ENCODE assay signal across 2 cellular contexts in the genomic region with DNA sequence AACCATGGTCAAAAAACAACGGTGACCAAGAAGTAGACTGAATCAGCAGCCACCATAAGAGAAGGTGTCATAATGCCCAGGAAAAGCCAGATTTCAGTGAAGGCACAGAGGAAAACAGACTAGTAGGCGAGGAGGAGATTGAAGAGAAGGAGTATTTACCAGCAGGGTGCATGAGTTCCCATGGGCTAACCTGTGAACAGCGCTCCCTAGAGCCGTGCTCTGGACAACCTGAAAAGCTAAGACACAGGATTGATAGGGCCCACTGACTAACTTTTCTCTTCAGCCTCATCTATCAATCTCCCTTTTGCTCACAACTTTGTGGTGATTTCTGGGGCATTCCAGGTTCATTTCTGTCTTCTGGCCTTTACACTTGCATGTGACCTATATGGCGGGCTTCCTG.
TF ChIP-seq lines count a peak whose summit lies in the region.

No MANE protein-coding gene starts in this region.

TF ChIP-seq in HCT116, 20 proteins besides CTCF, POLR2A, EP300 and RAD21:
- TF ChIP-seq, protein P1, sequence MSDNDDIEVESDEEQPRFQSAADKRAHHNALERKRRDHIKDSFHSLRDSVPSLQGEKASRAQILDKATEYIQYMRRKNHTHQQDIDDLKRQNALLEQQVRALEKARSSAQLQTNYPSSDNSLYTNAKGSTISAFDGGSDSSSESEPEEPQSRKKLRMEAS (IDR thresholded peaks at IDR 0.05) = no peak
- no peak for TF ChIP-seq EZH2phosphoT487 (IDR thresholded peaks at IDR 0.05; ENCODE audit: borderline replicate concordance)
TF ChIP-seq in HCT116: peak in this region for 0.

TF ChIP-seq in K562, 482 proteins besides CTCF, POLR2A, EP300 and RAD21:
- TF ChIP-seq HBP1 (CRISPR knock-in tag; IDR thresholded peaks at IDR 0.05) (no peak), ZBTB9 (CRISPR knock-in tag; IDR thresholded peaks at IDR 0.05) (no peak), ZNF583 (CRISPR knock-in tag; IDR thresholded peaks at IDR 0.05) (no peak), FOXK1 (CRISPR knock-in tag; IDR thresholded peaks at IDR 0.05; ENCODE audit: borderline replicate concordance) (no peak), PRMT5 (CRISPR knock-in tag; IDR thresholded peaks at IDR 0.05) (no peak)
